Comparison of ENCODE assay signal across 3 cellular contexts in the genomic region with DNA sequence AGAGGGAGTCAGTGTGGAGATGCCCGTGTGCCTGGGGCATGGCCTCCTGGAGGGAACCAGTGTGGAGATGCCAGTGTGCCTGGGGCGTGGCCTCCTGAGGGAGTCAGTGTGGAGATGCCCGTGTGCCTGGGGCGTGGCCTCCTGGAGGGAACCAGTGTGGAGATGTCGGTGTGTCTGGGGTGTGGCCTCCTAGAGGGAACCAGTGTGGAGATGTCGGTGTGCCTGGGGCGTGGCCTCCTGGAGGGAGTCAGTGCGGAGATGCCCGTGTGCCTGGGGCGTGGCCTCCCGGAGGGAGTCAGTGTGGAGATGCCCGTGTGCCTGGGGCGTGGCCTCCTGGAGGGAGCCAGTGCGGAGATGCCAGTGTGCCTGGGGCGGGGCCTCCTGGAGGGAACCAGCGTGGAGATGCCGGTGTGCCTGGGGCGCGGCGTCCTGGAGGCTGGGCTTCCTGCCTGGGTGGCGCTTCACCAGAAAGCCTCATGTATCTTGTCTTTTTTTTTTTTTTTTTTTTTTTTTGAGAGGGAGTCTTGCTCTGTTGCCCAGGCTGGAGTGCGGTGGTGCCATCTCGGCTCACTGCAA. TPM values are rescaled to one million over a fixed set of nuclear protein-coding genes. Genes with fewer than 3 reads are reported as not detected.
"Had no signal": no experiment of that assay in that cellular context is flagged by ENCODE, and none has a peak within 500 bp of the region (broad histone marks: within the 10 kb centered on the region; RNA-seq: fewer than 3 reads in every experiment).

No MANE protein-coding gene starts in this region.

RNA-seq across cellular contexts. Expression of a gene that starts 48.9 kb away (rescaled TPM):
- total RNA-seq: activated CD8-positive, alpha-beta T cell treated with anti-CD3 and anti-CD28 coated beads for 36 hours; activated T-helper 1 cell treated with anti-CD3 and anti-CD28 coated beads, Interleukin-12 subunit alpha, Interleukin-12 subunit beta, Interleukin-2, Interleukin-4 antibody, amounts not matched to agents 30 ng/mL and 10 ng/mL and 1 ng/mL, durations not matched to agents 14 hours and 24 hours and 36 hours; T-helper 2 cell treated with Interferon-gamma antibody and Interleukin-4, amounts not matched to agents 100 ng/mL and 5 ng/mL, for 36 hours had no signal
